ENCODE assay signal across 21 cellular contexts in genomic region chr1:29083318-29084195, GRCh38. TPM values are rescaled to one million over a fixed set of nuclear protein-coding genes. Genes with fewer than 3 reads are reported as not detected.
DNase-seq lines count a peak whose midpoint lies in the region; TF ChIP-seq lines count a peak whose summit lies in the region.
"Had no signal": no experiment of that assay in that cellular context is flagged by ENCODE, and none has a peak within 500 bp of the region (broad histone marks: within the 10 kb centered on the region; RNA-seq: fewer than 3 reads in every experiment).

No MANE protein-coding gene starts in this region.

- no peak overlapping the region for H2AFZ ChIP-seq in hepatocyte
- H2AFZ ChIP-seq in PC-9, result no peak overlapping the region

- CTCF ChIA-PET in PC-9 (lab: Charles Lee), result no interaction called here

- H3K9me2 ChIP-seq in hepatocyte (replicated peaks; ENCODE audit: insufficient read depth) (no peaks in the 10 kb centered on the region), PC-9 (ENCODE audit: insufficient read depth) (no peaks in the 10 kb centered on the region)

- H3K4me2 ChIP-seq in hepatocyte, result no peak overlapping the region
- no peak overlapping the region for H3K4me2 ChIP-seq in PC-9

- H3K27ac ChIP-seq in vagina (no peak overlapping the region), hepatocyte (no peak overlapping the region), PC-9 (no peak overlapping the region)
- H3K27ac ChIP-seq: tibial nerve had no signal

- no peaks in the 10 kb centered on the region for H3K27me3 ChIP-seq in vagina
- H3K27me3 ChIP-seq in hepatocyte, result no peaks in the 10 kb centered on the region
- no peaks in the 10 kb centered on the region for H3K27me3 ChIP-seq in PC-9 (ENCODE audit: insufficient read depth, low read depth)
- H3K27me3 ChIP-seq: tibial nerve had no signal

- H3K27ac Mint-ChIP-seq in activated naive CD8-positive, alpha-beta T cell, result peak overlapping the region; percentile 67
- no peak overlapping the region for H3K27ac Mint-ChIP-seq in activated naive CD8-positive, alpha-beta T cell treated with anti-CD3 and anti-CD28 coated beads for 36 hours

- H3K9me3 Mint-ChIP-seq in activated naive CD8-positive, alpha-beta T cell (ENCODE audit: low read depth), result no peaks in the 10 kb centered on the region
- H3K9me3 Mint-ChIP-seq in activated naive CD8-positive, alpha-beta T cell treated with anti-CD3 and anti-CD28 coated beads for 36 hours, result no peaks in the 10 kb centered on the region
- H3K9me3 Mint-ChIP-seq: H9 had no signal

- no peaks in the 10 kb centered on the region for H3K36me3 ChIP-seq in vagina
- no peaks in the 10 kb centered on the region for H3K36me3 ChIP-seq in hepatocyte (replicated peaks; ENCODE audit: insufficient read depth, low read depth)
- H3K36me3 ChIP-seq in PC-9 (ENCODE audit: low read depth), result no peaks in the 10 kb centered on the region
- H3K36me3 ChIP-seq: tibial nerve had no signal

- H3K27me3 Mint-ChIP-seq in activated naive CD8-positive, alpha-beta T cell, result no peaks in the 10 kb centered on the region
- H3K27me3 Mint-ChIP-seq in activated naive CD8-positive, alpha-beta T cell treated with anti-CD3 and anti-CD28 coated beads for 36 hours, result no peaks in the 10 kb centered on the region

- peaks cover 3% of the 10 kb centered on the region for H3K36me3 Mint-ChIP-seq in activated naive CD8-positive, alpha-beta T cell
- H3K36me3 Mint-ChIP-seq in activated naive CD8-positive, alpha-beta T cell treated with anti-CD3 and anti-CD28 coated beads for 36 hours, result no peaks in the 10 kb centered on the region

- POLR2A ChIA-PET in PC-9 (lab: Charles Lee; ENCODE audit: unreplicated experiment), result no interaction called here

- no peaks in the 10 kb centered on the region for H3K9me3 ChIP-seq in vagina
- no peaks in the 10 kb centered on the region for H3K9me3 ChIP-seq in hepatocyte (ENCODE audit: low read depth)
- no peaks in the 10 kb centered on the region for H3K9me3 ChIP-seq in PC-9 (ENCODE audit: insufficient read depth, low read depth)
- H3K9me3 ChIP-seq: tibial nerve had no signal

- H3K4me3 Mint-ChIP-seq in activated naive CD8-positive, alpha-beta T cell, result no peak overlapping the region
- no peak overlapping the region for H3K4me3 Mint-ChIP-seq in activated naive CD8-positive, alpha-beta T cell treated with anti-CD3 and anti-CD28 coated beads for 36 hours
- H3K4me3 Mint-ChIP-seq: H9 had no signal

- no peaks in the 10 kb centered on the region for H4K20me1 ChIP-seq in hepatocyte (ENCODE audit: insufficient read depth, poor library complexity, severe bottlenecking)
- H4K20me1 ChIP-seq in PC-9 (ENCODE audit: insufficient read depth), result no peaks in the 10 kb centered on the region

- WGBS in hepatocyte (ENCODE audit: low lambda C conversion rate, missing lambda C conversion rate), result 45% methylated on average over 3 of the region's 3 CpGs

- intact Hi-C loops in vagina (cut with DNase I), result no loop called here
- intact Hi-C loops in PC-9 (cut with micrococcal nuclease; ENCODE audit: unreplicated experiment), result no loop called here

- H3K4me3 ChIP-seq in vagina (peak overlapping the region; percentile 9 to 23), hepatocyte (no peak overlapping the region), PC-9 (no peak overlapping the region)
- H3K4me3 ChIP-seq: tibial nerve had no signal

- TF ChIP-seq POLR2A in vagina (IDR thresholded peaks at IDR 0.05), result no peak

- no TSS peak for BruUV-seq in PC-9 (replicated peaks; lab: Mats Ljungman, UMichigan)

- TF ChIP-seq CTCF in vagina (IDR thresholded peaks at IDR 0.05), result no peak
- no peak for TF ChIP-seq CTCF in hepatocyte (IDR thresholded peaks at IDR 0.05; ENCODE audit: poor library complexity)
- no peak for TF ChIP-seq CTCF in PC-9 (conservative IDR thresholded peaks at IDR 0.05)

- H3K4me1 ChIP-seq in vagina (no peaks in the 10 kb centered on the region), hepatocyte (ENCODE audit: insufficient read depth) (no peaks in the 10 kb centered on the region), PC-9 (replicated peaks; ENCODE audit: insufficient read depth) (no peaks in the 10 kb centered on the region)
- H3K4me1 ChIP-seq: tibial nerve had no signal

- H3K4me1 Mint-ChIP-seq in activated naive CD8-positive, alpha-beta T cell (ENCODE audit: low read depth), result peaks cover 11% of the 10 kb centered on the region
- peaks cover 14% of the 10 kb centered on the region for H3K4me1 Mint-ChIP-seq in activated naive CD8-positive, alpha-beta T cell treated with anti-CD3 and anti-CD28 coated beads for 36 hours

- DNase-seq in activated naive CD8-positive, alpha-beta T cell treated with anti-CD3 and anti-CD28 coated beads for 36 hours, result no peak
- DNase-seq in NCI-H82 treated with DMSO at 0.1 percent for 48 hours (lab: John Stamatoyannopoulos, UW; ENCODE audit: unreplicated experiment) (peak; percentile 30), left kidney (ENCODE audit: low read depth, low spot score) (peak; percentile 18), vagina (ENCODE audit: extremely low spot score in 2 of 2) (no peak), hepatocyte (ENCODE audit: low spot score) (no peak), PC-9 (no peak)
- DNase-seq in stimulated activated CD4-positive, alpha-beta T cell treated with anti-CD3 and anti-CD28 coated beads, Interleukin-4, amount 100 ng/mL, for 24 hours, result no peak
- DNase-seq: activated CD4-positive, alpha-beta T cell treated with anti-CD3 and anti-CD28 coated beads for 1 hour; activated effector memory CD4-positive, alpha-beta T cell treated with Interleukin-2 at 50 U/mL for 16 hours; anterior cingulate cortex; central memory CD4-positive, alpha-beta T cell; effector memory CD4-positive, alpha-beta T cell; H9; islet precursor cell; NCI-H2029 treated with DMSO at 0.1 percent for 48 hours; NCI-H526 treated with DMSO at 0.1 percent for 48 hours; stimulated activated naive CD4-positive, alpha-beta T cell; T-helper 9 cell had no signal

- H3F3A ChIP-seq in PC-9 (ENCODE audit: insufficient read depth, low read depth), result no peaks in the 10 kb centered on the region

- H3K79me2 ChIP-seq in hepatocyte (no peaks in the 10 kb centered on the region), PC-9 (ENCODE audit: low read depth) (no peaks in the 10 kb centered on the region)

RNA-seq across cellular contexts. Expression of gene TMEM200B, which starts 40.1 kb away (rescaled TPM):
- under 1 TPM; 0.90 to 0.99 TPM for total RNA-seq in activated naive CD8-positive, alpha-beta T cell treated with anti-CD3 and anti-CD28 coated beads for 36 hours
- total RNA-seq in vagina (25.8 TPM), hepatocyte (8.2 and 10.7 TPM in 2 replicates), PC-9 (2021) (1.1 and 1.2 TPM in 2 replicates)
- polyA plus RNA-seq in hepatocyte, result 8.3 and 11.0 TPM in 2 replicates
- total RNA-seq: OCI-LY7 had no signal

Comparison
In these comparisons a context has a peak if more than half of its experiments do, and no peak if none do; other contexts are left out.
1. DNase-seq: peak in NCI-H82 treated with DMSO at 0.1 percent for 48 hours (single experiment) and left kidney (single experiment); none in activated naive CD8-positive, alpha-beta T cell treated with anti-CD3 and anti-CD28 coated beads for 36 hours (single experiment), vagina (0 of 2), hepatocyte (single experiment), PC-9 (0 of 2) and stimulated activated CD4-positive, alpha-beta T cell treated with anti-CD3 and anti-CD28 coated beads, Interleukin-4, amount 100 ng/mL, for 24 hours (single experiment).
2. H3K4me3 ChIP-seq: peak in vagina (2 of 2); none in hepatocyte (single experiment) and PC-9 (single experiment).